ENCODE assay signal across 8 cellular contexts in the genomic region with DNA sequence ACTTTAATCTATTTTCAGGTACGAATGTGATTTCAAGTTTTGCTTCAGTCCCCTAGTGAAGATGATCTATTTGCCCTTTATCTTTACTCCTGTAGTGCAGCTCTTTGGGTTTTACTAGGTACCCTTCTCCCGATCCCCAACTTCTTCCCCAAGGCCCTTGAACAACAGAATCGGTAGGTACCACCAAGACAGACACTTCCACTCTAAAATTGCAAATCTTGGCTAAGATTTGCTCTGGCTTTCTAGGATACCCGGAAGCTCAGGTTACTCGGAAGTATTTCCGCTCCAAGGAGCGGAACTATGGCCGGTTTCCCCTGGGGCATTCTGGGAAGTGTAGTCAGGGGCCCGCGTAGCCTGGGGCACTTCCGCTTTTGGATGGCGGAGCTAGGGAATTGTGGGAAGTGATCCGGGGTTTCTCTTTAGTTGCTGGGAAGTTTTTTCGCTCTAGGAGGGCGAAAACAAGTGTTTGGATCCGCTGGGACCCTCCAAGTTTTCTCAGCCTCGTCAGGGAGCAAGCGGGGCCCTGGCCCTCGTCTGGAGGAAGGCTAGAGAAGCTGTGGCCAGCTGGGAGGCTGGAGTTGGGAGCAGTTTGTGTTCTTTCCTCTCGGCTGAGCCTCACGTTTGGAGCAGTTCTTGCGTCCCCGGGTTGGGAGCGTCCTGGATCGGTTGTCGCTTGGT. TPM values are rescaled to one million over a fixed set of nuclear protein-coding genes. Genes with fewer than 3 reads are reported as not detected.
DNase-seq lines count a peak whose midpoint lies in the region; TF ChIP-seq lines count a peak whose summit lies in the region.

No MANE protein-coding gene starts in this region.

- H3K27ac Mint-ChIP-seq in activated naive CD4-positive, alpha-beta T cell treated with anti-CD3 and anti-CD28 coated beads, Interleukin-2, amount 50 U/mL, for 24 hours: peak overlapping the region; percentile 95

- H4K20me1 ChIP-seq in DOHH2 (ENCODE audit: control insufficient read depth, insufficient read depth, low read depth, low read length): no peaks in the 10 kb centered on the region

- H3K9me3 Mint-ChIP-seq in activated naive CD4-positive, alpha-beta T cell treated with anti-CD3 and anti-CD28 coated beads, Interleukin-2, amount 50 U/mL, for 24 hours: peaks cover 28% of the 10 kb centered on the region

- DNase-seq in GOT3 (lab: John Stamatoyannopoulos, UW) (peak; percentile 70), LoVo (ENCODE audit: low spot score) (peak; percentile 53), SJSA1 (ENCODE audit: low read depth in 1 of 2, low spot score in 2 of 2) (peak; percentile 91 to 94), germinal center (ENCODE audit: low spot score) (peak; percentile 84), substantia nigra (lab: John Stamatoyannopoulos, UW) (peak; percentile 33 to 91 (median 82))

- no peaks in the 10 kb centered on the region for H3K79me2 ChIP-seq in DOHH2 (ENCODE audit: control insufficient read depth, low read length)

- no peaks in the 10 kb centered on the region for H3K27me3 ChIP-seq in DOHH2 (ENCODE audit: control insufficient read depth, low read length)
- H3K27me3 ChIP-seq in SJSA1 (replicated peaks): no peaks in the 10 kb centered on the region
- H3K27me3 ChIP-seq in neutrophil: peaks cover 5% of the 10 kb centered on the region

- TF ChIP-seq CTCF in DOHH2 (IDR thresholded peaks at IDR 0.05; ENCODE audit: low read depth, low read length, poor library complexity, severe bottlenecking) (no peak), neutrophil (IDR thresholded peaks at IDR 0.05) (no peak)

- H3K4me2 ChIP-seq in DOHH2 (ENCODE audit: low read length): peak overlapping the region; percentile 87

- H3K4me3 ChIP-seq in DOHH2 (ENCODE audit: low read length) (peak overlapping the region; percentile 82), SJSA1 (peak overlapping the region; percentile 59), neutrophil (ENCODE audit: low read depth in 1 of 2, low read length in 1 of 2) (peak overlapping the region; percentile 70 to 79)

- H3K36me3 ChIP-seq in DOHH2 (ENCODE audit: control insufficient read depth, low read length) (no peaks in the 10 kb centered on the region), SJSA1 (0 out of 2 replicates have a peak, but pooled peaks cover 2% of the 10 kb centered on the region), neutrophil (no peaks in the 10 kb centered on the region)

- H3K4me1 ChIP-seq in DOHH2 (ENCODE audit: control insufficient read depth, low read length) (peaks cover 6% of the 10 kb centered on the region), SJSA1 (replicated peaks) (no peaks in the 10 kb centered on the region), neutrophil (ENCODE audit: control insufficient read depth in 1 of 2, insufficient read depth in 1 of 2, low read depth in 1 of 2, low read length in 1 of 2) (peaks cover 3 to 10% of the 10 kb centered on the region in 2 experiments)

- H3F3A ChIP-seq in DOHH2 (ENCODE audit: control insufficient read depth, insufficient read depth): no peaks in the 10 kb centered on the region

- peaks cover 14% of the 10 kb centered on the region for H3K4me1 Mint-ChIP-seq in activated naive CD4-positive, alpha-beta T cell treated with anti-CD3 and anti-CD28 coated beads, Interleukin-2, amount 50 U/mL, for 24 hours

- H3K27ac ChIP-seq in DOHH2 (ENCODE audit: low read depth, low read length) (no peak overlapping the region), SJSA1 (peak overlapping the region; percentile 54), neutrophil (peak overlapping the region; percentile 75), substantia nigra (ENCODE audit: low read depth, low read length, poor library complexity, severe bottlenecking) (peak overlapping the region; percentile 86)

- peaks cover 43% of the 10 kb centered on the region for H3K9me3 ChIP-seq in DOHH2 (ENCODE audit: control insufficient read depth, insufficient read depth, low read length)
- peaks cover 4% of the 10 kb centered on the region for H3K9me3 ChIP-seq in SJSA1 (replicated peaks)
- peaks cover 10% of the 10 kb centered on the region for H3K9me3 ChIP-seq in neutrophil

- H3K9me2 ChIP-seq in DOHH2 (replicated peaks; ENCODE audit: control insufficient read depth, low read length): no peaks in the 10 kb centered on the region

- H3K4me3 Mint-ChIP-seq in activated naive CD4-positive, alpha-beta T cell treated with anti-CD3 and anti-CD28 coated beads, Interleukin-2, amount 50 U/mL, for 24 hours: peak overlapping the region; percentile 96

- H3K27me3 Mint-ChIP-seq in activated naive CD4-positive, alpha-beta T cell treated with anti-CD3 and anti-CD28 coated beads, Interleukin-2, amount 50 U/mL, for 24 hours: peaks cover 4% of the 10 kb centered on the region

- peaks cover 14% of the 10 kb centered on the region for H3K36me3 Mint-ChIP-seq in activated naive CD4-positive, alpha-beta T cell treated with anti-CD3 and anti-CD28 coated beads, Interleukin-2, amount 50 U/mL, for 24 hours

RNA-seq across cellular contexts. Expression of a gene that starts 5.1 kb away (rescaled TPM):
- total RNA-seq in SJSA1 (2014; rRNA removed; shearing (Covaris generic)): 5.6 and 15.1 TPM in 2 replicates

RNA-seq across cellular contexts. Expression of a gene that starts 42.4 kb away (rescaled TPM):
- total RNA-seq in SJSA1 (2014; rRNA removed; shearing (Covaris generic)): 15.4 and 20.5 TPM in 2 replicates

RNA-seq across cellular contexts. Expression of a gene that starts 52.4 kb away (rescaled TPM):
- total RNA-seq in SJSA1 (2014; rRNA removed; shearing (Covaris generic)): 0.50 TPM in 1 of 2 replicates, not detected in the other
